Comparison of ENCODE assay signal across 26 cellular contexts in the genomic region with DNA sequence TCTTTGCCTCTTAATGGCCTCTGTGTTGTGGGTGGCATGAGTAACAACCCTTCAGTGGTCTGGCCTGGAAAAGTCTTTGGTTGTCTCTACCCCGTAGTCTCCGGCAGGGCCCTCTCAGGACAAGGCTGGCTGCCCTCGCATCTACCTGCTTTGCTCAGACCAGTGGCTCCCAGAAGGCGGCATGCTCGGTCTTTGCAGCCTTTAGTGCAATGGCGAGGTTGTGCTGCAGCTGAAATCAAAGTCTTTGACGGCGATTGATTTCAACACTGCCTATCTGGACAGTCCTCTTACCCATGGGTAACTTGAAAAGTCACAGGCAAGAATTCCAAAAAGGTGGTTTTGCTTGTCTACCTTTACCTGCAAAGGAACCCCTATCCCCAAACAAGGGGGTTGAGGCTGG.
DNase-seq lines count a peak whose midpoint lies in the region; ATAC-seq and TF ChIP-seq lines count a peak whose summit lies in the region.
"Had no signal": no experiment of that assay in that cellular context is flagged by ENCODE, and none has a peak within 500 bp of the region (broad histone marks: within the 10 kb centered on the region; RNA-seq: fewer than 3 reads in every experiment).

No MANE protein-coding gene starts in this region.

- TF ChIP-seq CTCF in IMR-90 (conservative IDR thresholded peaks at IDR 0.05; ENCODE audit: low read depth, low read length) (no peak), kidney epithelial cell (IDR thresholded peaks at IDR 0.05; ENCODE audit: insufficient read depth, low read length, poor library complexity, severe bottlenecking) (peak; percentile 1), nephron progenitor cell (IDR thresholded peaks at IDR 0.05) (no peak)

- H3K4me3 ChIP-seq in BLaER1 treated with 17β-estradiol and CSF1 and Interleukin-3, amounts not matched to agents 10 nM and 100 nM: no peak overlapping the region
- no peak overlapping the region for H3K4me3 ChIP-seq in IMR-90 (ENCODE audit: insufficient read depth, low read depth, low read length)
- H3K4me3 ChIP-seq in kidney epithelial cell (ENCODE audit: low read depth, low read length): no peak overlapping the region
- H3K4me3 ChIP-seq: K562, PC-9, SJCRH30 had no signal

- H3K4me1 ChIP-seq in BLaER1 treated with 17β-estradiol and CSF1 and Interleukin-3, amounts not matched to agents 10 nM and 100 nM: peaks cover 38 to 54% (median 52%) of the 10 kb centered on the region in 10 experiments
- H3K4me1 ChIP-seq in IMR-90 (ENCODE audit: control insufficient read depth, insufficient read depth, low read length): no peaks in the 10 kb centered on the region
- H3K4me1 ChIP-seq: SJCRH30 had no signal

- no TSS peak for BruUV-seq in IMR-90 (replicated peaks; lab: Mats Ljungman, UMichigan)

- no peak overlapping the region for H3K56ac ChIP-seq in IMR-90 (ENCODE audit: extremely low read depth, insufficient read depth, low read length)

- H2AK5ac ChIP-seq in IMR-90 (ENCODE audit: low read depth, low read length): no peak overlapping the region

- no peaks in the 10 kb centered on the region for H3K9me3 ChIP-seq in BLaER1 treated with 17β-estradiol and CSF1 and Interleukin-3, amounts not matched to agents 10 nM and 100 nM (replicated peaks in 1 of 11)
- no peaks in the 10 kb centered on the region for H3K9me3 ChIP-seq in IMR-90 (ENCODE audit: control insufficient read depth, insufficient read depth, low read length)
- H3K9me3 ChIP-seq: SJCRH30 had no signal

- H3K9me3 Mint-ChIP-seq in nephron progenitor cell: no peaks in the 10 kb centered on the region
- H3K9me3 Mint-ChIP-seq in activated T-helper 2 cell treated with anti-CD3 and anti-CD28 coated beads, Interferon-gamma antibody, Interleukin-2, Interleukin-4, amounts not matched to agents 10 μg/mL and 5 μg/mL and 100 μg/mL, durations not matched to agents 14 hours and 24 hours and 36 hours: no peaks in the 10 kb centered on the region
- H3K9me3 Mint-ChIP-seq: CD8-positive, alpha-beta memory T cell had no signal

- H3K9me1 ChIP-seq in IMR-90 (ENCODE audit: insufficient read depth, low read length): peaks cover 12% of the 10 kb centered on the region

- H3K9ac ChIP-seq in BLaER1 treated with 17β-estradiol and CSF1 and Interleukin-3, amounts not matched to agents 10 nM and 100 nM: no peak overlapping the region
- no peak overlapping the region for H3K9ac ChIP-seq in IMR-90 (ENCODE audit: low read depth, low read length)

- POLR2A ChIA-PET in IMR-90 (lab: Charles Lee; ENCODE audit: unreplicated experiment): no interaction called here

- no peak overlapping the region for H2BK20ac ChIP-seq in IMR-90 (ENCODE audit: low read depth, low read length)

- peaks cover 6% of the 10 kb centered on the region for H3K27me3 Mint-ChIP-seq in nephron progenitor cell (ENCODE audit: low read depth, poor library complexity)
- peaks cover 20% of the 10 kb centered on the region for H3K27me3 Mint-ChIP-seq in activated T-helper 2 cell treated with anti-CD3 and anti-CD28 coated beads, Interferon-gamma antibody, Interleukin-2, Interleukin-4, amounts not matched to agents 10 μg/mL and 5 μg/mL and 100 μg/mL, durations not matched to agents 14 hours and 24 hours and 36 hours (ENCODE audit: low read depth)

- no peak for TF ChIP-seq RAD21 in IMR-90 (IDR thresholded peaks at IDR 0.05; ENCODE audit: low read length)

- DNase-seq in IMR-90: no peak
- DNase-seq in kidney epithelial cell (ENCODE audit: low read depth): no peak
- DNase-seq in nephron progenitor cell: no peak
- no peak for DNase-seq in GM19238 (ENCODE audit: insufficient read length, low spot score)
- DNase-seq in NCI-H1092 treated with DMSO at 0.1 percent for 48 hours (lab: John Stamatoyannopoulos, UW): no peak
- DNase-seq in activated T-helper 2 cell treated with anti-CD3 and anti-CD28 coated beads, Interferon-gamma antibody, Interleukin-2, Interleukin-4, amounts not matched to agents 10 μg/mL and 5 μg/mL and 100 μg/mL, durations not matched to agents 14 hours and 24 hours and 36 hours (ENCODE audit: low spot score): no peak
- DNase-seq: CD8-positive, alpha-beta memory T cell; DMS153; DND-41; Kasumi-1; MV-4-11; NCI-H1105 treated with DMSO at 0.1 percent for 48 hours; NCI-H2029 treated with DMSO at 0.1 percent for 48 hours; NCI-H446 treated with DMSO at 0.1 percent for 48 hours; NCI-H526; NCI-H82; NK-92 treated with Interleukin-12 subunit alpha and Interleukin-12 subunit beta, amount 100 ng/mL, for 24 hours; PC-9; SJCRH30 had no signal

- ATAC-seq in IMR-90 (ENCODE audit: low read depth) (no peak), HG03039 (IDR thresholded peaks at IDR 0.05; ENCODE audit: unreplicated experiment) (no peak)
- ATAC-seq: HCT116, K562, Right ventricle myocardium inferior, SK-N-SH treated with all-trans-retinoic acid at 6 μM for 48 hours had no signal

- no peak for TF ChIP-seq POLR2A in IMR-90 (IDR thresholded peaks at IDR 0.05; ENCODE audit: low read depth, low read length)

- no peak overlapping the region for H2BK120ac ChIP-seq in IMR-90 (ENCODE audit: low read depth, low read length)

- peaks cover 43% of the 10 kb centered on the region for H3K4me1 Mint-ChIP-seq in nephron progenitor cell
- H3K4me1 Mint-ChIP-seq in activated T-helper 2 cell treated with anti-CD3 and anti-CD28 coated beads, Interferon-gamma antibody, Interleukin-2, Interleukin-4, amounts not matched to agents 10 μg/mL and 5 μg/mL and 100 μg/mL, durations not matched to agents 14 hours and 24 hours and 36 hours (ENCODE audit: low read depth): peaks cover 36% of the 10 kb centered on the region

- H2AK9ac ChIP-seq in IMR-90 (replicated peaks; ENCODE audit: low read depth, low read length, poor library complexity): peak overlapping the region; percentile 15

- no peaks in the 10 kb centered on the region for H3K36me3 ChIP-seq in BLaER1 treated with 17β-estradiol and CSF1 and Interleukin-3, amounts not matched to agents 10 nM and 100 nM
- peaks cover 38% of the 10 kb centered on the region for H3K36me3 ChIP-seq in IMR-90 (ENCODE audit: control insufficient read depth, insufficient read depth, low read length)
- no peaks in the 10 kb centered on the region for H3K36me3 ChIP-seq in kidney epithelial cell (ENCODE audit: control insufficient read depth, insufficient read depth, low read length)
- H3K36me3 ChIP-seq: SJCRH30 had no signal

- H3K79me1 ChIP-seq in IMR-90 (ENCODE audit: low read depth in 1 of 2, low read length in 2 of 2): peaks cover 18 to 47% of the 10 kb centered on the region in 2 experiments; a peak in 3 of 4 replicates

- no peak overlapping the region for H3K4me3 Mint-ChIP-seq in nephron progenitor cell
- no peak overlapping the region for H3K4me3 Mint-ChIP-seq in activated T-helper 2 cell treated with anti-CD3 and anti-CD28 coated beads, Interferon-gamma antibody, Interleukin-2, Interleukin-4, amounts not matched to agents 10 μg/mL and 5 μg/mL and 100 μg/mL, durations not matched to agents 14 hours and 24 hours and 36 hours (ENCODE audit: low read depth)
- H3K4me3 Mint-ChIP-seq: CD8-positive, alpha-beta memory T cell had no signal

- no peaks in the 10 kb centered on the region for H3K36me3 Mint-ChIP-seq in nephron progenitor cell (ENCODE audit: low read depth)
- no peaks in the 10 kb centered on the region for H3K36me3 Mint-ChIP-seq in activated T-helper 2 cell treated with anti-CD3 and anti-CD28 coated beads, Interferon-gamma antibody, Interleukin-2, Interleukin-4, amounts not matched to agents 10 μg/mL and 5 μg/mL and 100 μg/mL, durations not matched to agents 14 hours and 24 hours and 36 hours (ENCODE audit: low read depth)
- H3K36me3 Mint-ChIP-seq: CD8-positive, alpha-beta memory T cell had no signal

- no peak overlapping the region for H2AFZ ChIP-seq in IMR-90 (replicated peaks; ENCODE audit: low read length, poor library complexity)
- H2AFZ ChIP-seq: PC-9 had no signal

- H3K27ac Mint-ChIP-seq in nephron progenitor cell: peak overlapping the region; percentile 45
- no peak overlapping the region for H3K27ac Mint-ChIP-seq in activated T-helper 2 cell treated with anti-CD3 and anti-CD28 coated beads, Interferon-gamma antibody, Interleukin-2, Interleukin-4, amounts not matched to agents 10 μg/mL and 5 μg/mL and 100 μg/mL, durations not matched to agents 14 hours and 24 hours and 36 hours
- H3K27ac Mint-ChIP-seq: CD8-positive, alpha-beta memory T cell had no signal

- H4K5ac ChIP-seq in IMR-90 (ENCODE audit: low read depth, low read length): no peak overlapping the region

- H3K18ac ChIP-seq in IMR-90 (ENCODE audit: low read depth, low read length): no peak overlapping the region

- peak overlapping the region in 8 of 11 experiments; percentile 75 to 94 (median 90); a peak in 12 of 22 replicates for H3K4me2 ChIP-seq in BLaER1 treated with 17β-estradiol and CSF1 and Interleukin-3, amounts not matched to agents 10 nM and 100 nM
- H3K4me2 ChIP-seq in IMR-90 (ENCODE audit: low read depth, low read length): no peak overlapping the region
- H3K4me2 ChIP-seq: PC-9 had no signal

- in situ Hi-C loops in IMR-90 (cut with MboI; ENCODE audit: low sequenced_read_pairs): no loop called here

- no peaks in the 10 kb centered on the region for H3K27me3 ChIP-seq in BLaER1 treated with 17β-estradiol and CSF1 and Interleukin-3, amounts not matched to agents 10 nM and 100 nM
- no peaks in the 10 kb centered on the region for H3K27me3 ChIP-seq in IMR-90 (ENCODE audit: control insufficient read depth, insufficient read depth, low read length)
- H3K27me3 ChIP-seq in kidney epithelial cell (ENCODE audit: control insufficient read depth, insufficient read depth, low read length): no peaks in the 10 kb centered on the region
- H3K27me3 ChIP-seq: SJCRH30 had no signal

- no peaks in the 10 kb centered on the region; a peak in 1 of 22 replicates for H4K20me1 ChIP-seq in BLaER1 treated with 17β-estradiol and CSF1 and Interleukin-3, amounts not matched to agents 10 nM and 100 nM
- peaks cover 7% of the 10 kb centered on the region; the same call in 1 of the 2 replicates for H4K20me1 ChIP-seq in IMR-90 (ENCODE audit: insufficient read depth, low read length)

- no peak overlapping the region for H4K8ac ChIP-seq in IMR-90 (ENCODE audit: low read depth in 2 of 2, low read length in 2 of 2)

- H2BK15ac ChIP-seq in IMR-90 (ENCODE audit: low read depth, low read length): no peak overlapping the region

- WGBS in IMR-90 (ENCODE audit: extremely low coverage in 2 of 2, insufficient read length in 1 of 2), 2 experiments: no CpG with 5 or more reads among the region's 8 CpGs

- dilution Hi-C loops in IMR-90 (cut with HindIII; ENCODE audit: low sequenced_read_pairs, unreplicated experiment): no loop called here

- no peak overlapping the region for H3K23ac ChIP-seq in IMR-90 (ENCODE audit: low read depth, low read length)

- CTCF ChIA-PET in IMR-90 (lab: Yijun Ruan, JAX): no interaction called here

- intact Hi-C loops in IMR-90 (cut with micrococcal nuclease): no loop called here
- intact Hi-C loops in activated T-helper 2 cell treated with anti-CD3 and anti-CD28 coated beads, Interferon-gamma antibody, Interleukin-2, Interleukin-4, amounts not matched to agents 10 μg/mL and 5 μg/mL and 100 μg/mL, durations not matched to agents 14 hours and 24 hours and 36 hours (cut with micrococcal nuclease): no loop called here

- H3K4ac ChIP-seq in IMR-90 (ENCODE audit: low read depth, low read length): no peak overlapping the region

- no peak overlapping the region for H4K91ac ChIP-seq in IMR-90 (ENCODE audit: insufficient read depth, low read depth, low read length)

- no peak overlapping the region for H3K14ac ChIP-seq in IMR-90 (replicated peaks; ENCODE audit: low read depth, low read length)

- no peak overlapping the region for H2BK5ac ChIP-seq in IMR-90 (ENCODE audit: low read depth, low read length, poor library complexity, severe bottlenecking)

- H3K27ac ChIP-seq in BLaER1 treated with 17β-estradiol and CSF1 and Interleukin-3, amounts not matched to agents 10 nM and 100 nM: no peak overlapping the region
- no peak overlapping the region for H3K27ac ChIP-seq in IMR-90 (ENCODE audit: insufficient read depth, low read length)
- H3K27ac ChIP-seq: C4-2B, PC-9, SJCRH30 had no signal
